Comparison of ENCODE assay signal across 24 cellular contexts in genomic region chr18:34951625-34952379, GRCh38.
DNase-seq lines count a peak whose midpoint lies in the region; ATAC-seq, FAIRE-seq and TF ChIP-seq lines count a peak whose summit lies in the region.
"Had no signal": no experiment of that assay in that cellular context is flagged by ENCODE, and none has a peak within 500 bp of the region (broad histone marks: within the 10 kb centered on the region; RNA-seq: fewer than 3 reads in every experiment).

No MANE protein-coding gene starts in this region.

- H3K4me2 ChIP-seq in HepG2 (ENCODE audit: low read depth, low read length), result no peak overlapping the region
- H3K4me2 ChIP-seq: A549, GM23338 had no signal

- TF ChIP-seq RAD21 in HepG2 (CRISPR knock-in tag; IDR thresholded peaks at IDR 0.05), result no peak

- H3K4me1 ChIP-seq in HepG2 (ENCODE audit: insufficient read depth, low read length) (peaks cover 38% of the 10 kb centered on the region), right lobe of liver (peaks cover 0 to 8% (median 1%) of the 10 kb centered on the region in 4 donors), small intestine (ENCODE audit: control insufficient read depth in 2 of 2, insufficient read depth in 1 of 2, low read depth in 1 of 2, low read length in 1 of 2) (no peaks in the 10 kb centered on the region), upper lobe of right lung (no peaks in the 10 kb centered on the region)

- no peak overlapping the region for H3K27ac ChIP-seq in HepG2 (ENCODE audit: extremely low read length, insufficient read depth, low read length)
- no peak overlapping the region for H3K27ac ChIP-seq in right lobe of liver
- H3K27ac ChIP-seq in small intestine (ENCODE audit: low read depth in 1 of 2, low read length in 1 of 2), result no peak overlapping the region
- H3K27ac ChIP-seq in RWPE1, result no peak overlapping the region
- H3K27ac ChIP-seq in upper lobe of right lung, result no peak overlapping the region
- H3K27ac ChIP-seq: 22Rv1, A549, C4-2B had no signal

- H3K27me3 ChIP-seq in HepG2 (ENCODE audit: control insufficient read depth in 1 of 2, insufficient read depth in 2 of 2, low read length in 2 of 2), result no peaks in the 10 kb centered on the region
- no peaks in the 10 kb centered on the region for H3K27me3 ChIP-seq in right lobe of liver
- no peaks in the 10 kb centered on the region for H3K27me3 ChIP-seq in small intestine (ENCODE audit: control insufficient read depth in 2 of 2, insufficient read depth in 2 of 2, low read length in 2 of 2)
- H3K27me3 ChIP-seq in upper lobe of right lung, result no peaks in the 10 kb centered on the region

- H3K9me3 ChIP-seq in HepG2 (ENCODE audit: low read length), result no peaks in the 10 kb centered on the region
- no peaks in the 10 kb centered on the region for H3K9me3 ChIP-seq in right lobe of liver
- H3K9me3 ChIP-seq in small intestine (ENCODE audit: control insufficient read depth, low read depth), result no peaks in the 10 kb centered on the region
- no peaks in the 10 kb centered on the region for H3K9me3 ChIP-seq in upper lobe of right lung
- H3K9me3 ChIP-seq: A549, Caco-2 had no signal

- no peak for TF ChIP-seq POLR2A in HepG2 (IDR thresholded peaks at IDR 0.05; ENCODE audit: insufficient read depth in 1 of 2, low read depth in 2 of 2, low read length in 2 of 2)
- TF ChIP-seq POLR2A in right lobe of liver (IDR thresholded peaks at IDR 0.05), result no peak

- ATAC-seq in HepG2 (no peak), right lobe of liver (no peak), upper lobe of right lung (no peak)
- ATAC-seq: A549, GM23338, HCT116 had no signal

- CTCF ChIA-PET in HepG2 (lab: Yijun Ruan, JAX; ENCODE audit: low intra/inter-chr PET ratio, low total read pairs), result no interaction called here
- CTCF ChIA-PET in RWPE1 (lab: Yijun Ruan, JAX), result no interaction called here

- H2AFZ ChIP-seq in HepG2 (ENCODE audit: low read length), result no peak overlapping the region
- H2AFZ ChIP-seq: GM23338 had no signal

- no peaks in the 10 kb centered on the region for H3K36me3 ChIP-seq in HepG2 (replicated peaks in 1 of 2; ENCODE audit: control insufficient read depth in 1 of 2, insufficient read depth in 2 of 2, low read length in 2 of 2)
- no peaks in the 10 kb centered on the region for H3K36me3 ChIP-seq in right lobe of liver
- H3K36me3 ChIP-seq in small intestine (ENCODE audit: control insufficient read depth in 2 of 2, insufficient read depth in 2 of 2, low read length in 2 of 2), result no peaks in the 10 kb centered on the region
- H3K36me3 ChIP-seq in upper lobe of right lung, result no peaks in the 10 kb centered on the region

- DNase-seq in HepG2 (ENCODE audit: low spot score) (no peak), right lobe of liver (no peak), iris pigment epithelial cell (ENCODE audit: low read depth) (peak; percentile 35), small intestine (peak; percentile 17), RWPE1 (ENCODE audit: low spot score) (no peak), upper lobe of right lung (no peak), DMS114 treated with DMSO at 0.1 percent for 48 hours (lab: John Stamatoyannopoulos, UW; ENCODE audit: unreplicated experiment) (no peak)
- DNase-seq: AML-193; Caco-2; CD4-positive, alpha-beta T cell; DMS153; DMS79; GDM1; H7; HFFc6 had no signal

- no peaks in the 10 kb centered on the region for H4K20me1 ChIP-seq in HepG2 (ENCODE audit: insufficient read depth, low read length)

- intact Hi-C loops in HepG2 (cut with micrococcal nuclease; ENCODE audit: unreplicated experiment) (no loop called here), right lobe of liver (cut with DNase I) (no loop called here), upper lobe of right lung (cut with DNase I) (no loop called here)

- 98% methylated on average over 6 of the region's 6 CpGs for WGBS in HepG2 (ENCODE audit: low lambda C conversion rate)
- WGBS in right lobe of liver (ENCODE audit: insufficient coverage, low coverage, low lambda C conversion rate, missing lambda C conversion rate), result 79% methylated on average over 4 of the region's 6 CpGs
- 45 to 69% (median 46%) methylated on average over 6 of the region's 6 CpGs for WGBS in small intestine, 3 donors

- POLR2A ChIA-PET in HepG2 (lab: Yijun Ruan, JAX) (no interaction called here), RWPE1 (lab: Yijun Ruan, JAX; ENCODE audit: low non-redundant PET) (no interaction called here)

- in situ Hi-C loops in HepG2 (cut with HindIII; ENCODE audit: extremely low pct_ligation_motif_present, low pct_unique_long_range_greater_than_20kb), result no loop called here

- H3K4me3 ChIP-seq in HepG2 (replicated peaks in 1 of 3; ENCODE audit: insufficient read depth in 1 of 3, low read depth in 2 of 3, low read length in 3 of 3) (no peak overlapping the region), right lobe of liver (no peak overlapping the region), small intestine (ENCODE audit: low read depth in 1 of 2, low read length in 2 of 2) (no peak overlapping the region), upper lobe of right lung (no peak overlapping the region)
- H3K4me3 ChIP-seq: A549, GM23338 had no signal

- no peaks in the 10 kb centered on the region for H3K79me2 ChIP-seq in HepG2 (ENCODE audit: insufficient read depth, low read length)

- no peak overlapping the region for H3K9ac ChIP-seq in HepG2 (ENCODE audit: insufficient read depth, low read depth, low read length)

- FAIRE-seq in HepG2 (lab: Jason Lieb, UNC) (no peak), small intestine (lab: Jason Lieb, UNC) (no peak)
- FAIRE-seq: A549, D721Med, GM12892, GM18507, HTR-8/SVneo had no signal

- BruUV-seq in HepG2 (replicated peaks; lab: Mats Ljungman, UMichigan), result no TSS peak

- TF ChIP-seq CTCF in HepG2 (CRISPR knock-in tag; IDR thresholded peaks at IDR 0.05) (no peak), right lobe of liver (IDR thresholded peaks at IDR 0.05) (no peak), RWPE1 (conservative IDR thresholded peaks at IDR 0.05; ENCODE audit: low read depth) (no peak), upper lobe of right lung (IDR thresholded peaks at IDR 0.05) (no peak)

- TF ChIP-seq EP300 in HepG2 (IDR thresholded peaks at IDR 0.05; ENCODE audit: low read depth in 2 of 2, low read length in 2 of 2) (no peak), HepG2 (CRISPR knock-in tag; IDR thresholded peaks at IDR 0.05; ENCODE audit: borderline replicate concordance) (no peak)

TF ChIP-seq in HepG2, 621 proteins besides CTCF, POLR2A, EP300 and RAD21:
- TF ChIP-seq CEBPB (IDR thresholded peaks at IDR 0.05; ENCODE audit: borderline replicate concordance, low read depth, low read length), result peak; percentile 75
- TF ChIP-seq NFATC3 (CRISPR knock-in tag; IDR thresholded peaks at IDR 0.05), result no peak

Comparison
In these comparisons a context has a peak if more than half of its experiments do, and no peak if none do; other contexts are left out.
1. DNase-seq: peak in iris pigment epithelial cell (single experiment) and small intestine (single experiment); none in HepG2 (single experiment), right lobe of liver (0 of 3), RWPE1 (single experiment), upper lobe of right lung (single experiment) and DMS114 treated with DMSO at 0.1 percent for 48 hours (single experiment).